Comparison of ENCODE assay signal across 10 cellular contexts in the genomic region with DNA sequence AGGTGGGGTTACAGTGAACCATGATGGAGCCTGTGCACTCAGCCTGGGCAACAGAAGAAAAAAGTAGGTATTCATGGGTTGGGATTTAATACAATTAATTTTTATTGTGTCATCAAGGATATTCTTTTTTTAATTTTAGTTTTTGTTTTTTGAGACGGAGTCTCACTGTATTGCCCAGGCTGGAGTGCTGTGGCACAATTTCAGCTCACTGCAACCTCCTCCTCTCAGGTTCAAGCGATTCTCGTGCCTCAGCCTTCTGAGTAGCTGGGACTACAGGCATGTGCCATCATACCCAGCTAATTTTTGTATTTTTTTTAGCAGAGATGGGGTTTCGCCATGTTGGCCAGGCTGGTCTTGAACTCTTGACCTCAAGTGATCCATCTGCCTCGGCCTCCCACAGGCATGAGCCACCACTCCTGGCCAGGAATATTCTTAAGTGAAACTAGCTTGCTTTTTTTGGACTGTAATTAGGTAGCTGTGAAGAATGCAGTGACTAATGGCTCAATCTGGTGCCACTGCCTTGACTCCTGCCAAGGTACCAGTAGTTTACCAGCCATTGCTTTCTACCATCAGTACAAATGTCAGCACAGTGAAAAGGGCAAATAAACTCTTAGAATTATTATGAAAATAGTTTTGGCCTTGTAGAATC. TPM values are rescaled to one million over a fixed set of nuclear protein-coding genes. Genes with fewer than 3 reads are reported as not detected.
A peak's percentile ranks its signal among the peaks of the same experiment; 100 is the strongest.
DNase-seq lines count a peak whose midpoint lies in the region; ATAC-seq and TF ChIP-seq lines count a peak whose summit lies in the region.
"Had no signal": no experiment of that assay in that cellular context is flagged by ENCODE, and none has a peak within 500 bp of the region (broad histone marks: within the 10 kb centered on the region; RNA-seq: fewer than 3 reads in every experiment).

No MANE protein-coding gene starts in this region.

- no peak overlapping the region for H3K4me2 ChIP-seq in mesenchymal stem cell (ENCODE audit: low read length, poor library complexity, severe bottlenecking)

- H3K4me3 ChIP-seq in brain microvascular endothelial cell (ENCODE audit: low read depth, low read length): no peak overlapping the region
- H3K4me3 ChIP-seq in mesenchymal stem cell (ENCODE audit: insufficient read depth in 1 of 2, low read depth in 1 of 2, low read length in 2 of 2): no peak overlapping the region

- no peak overlapping the region for H3K14ac ChIP-seq in mesenchymal stem cell (ENCODE audit: low read length in 2 of 2)

- TF ChIP-seq CTCF in brain microvascular endothelial cell (IDR thresholded peaks at IDR 0.05; ENCODE audit: low read depth, low read length, missing control alignments): no peak

- H3K4me3 Mint-ChIP-seq in activated naive CD4-positive, alpha-beta T cell treated with anti-CD3 and anti-CD28 coated beads for 36 hours: no peak overlapping the region

- H3K36me3 Mint-ChIP-seq in activated naive CD4-positive, alpha-beta T cell treated with anti-CD3 and anti-CD28 coated beads for 36 hours (ENCODE audit: low read depth): peaks cover 2% of the 10 kb centered on the region

- ATAC-seq in GM18498 (IDR thresholded peaks at IDR 0.05; ENCODE audit: unreplicated experiment) (no peak), GM19324 (IDR thresholded peaks at IDR 0.05; ENCODE audit: low FRiP score, unreplicated experiment) (no peak)

- H3K27ac ChIP-seq in brain microvascular endothelial cell (no peak overlapping the region), mesenchymal stem cell (ENCODE audit: low read length, poor library complexity, severe bottlenecking) (no peak overlapping the region)

- H3K9me3 ChIP-seq in mesenchymal stem cell (ENCODE audit: control insufficient read depth, low read length): no peaks in the 10 kb centered on the region

- H3K27me3 ChIP-seq in brain microvascular endothelial cell (replicated peaks): no peaks in the 10 kb centered on the region
- H3K27me3 ChIP-seq in mesenchymal stem cell (ENCODE audit: control insufficient read depth in 1 of 2, insufficient read depth in 1 of 2, low read length in 2 of 2): no peaks in the 10 kb centered on the region

- WGBS in mesenchymal stem cell: 91% methylated on average over 4 of the region's 5 CpGs

- H2BK15ac ChIP-seq in mesenchymal stem cell (ENCODE audit: low read depth, poor library complexity, severe bottlenecking): no peak overlapping the region

- in situ Hi-C loops in brain microvascular endothelial cell (cut with HindIII; ENCODE audit: low pct_ligation_motif_present, low sequenced_read_pairs): no loop called here

- no peak overlapping the region for H3K4ac ChIP-seq in mesenchymal stem cell (ENCODE audit: low read depth in 1 of 2, low read length in 2 of 2)

- no peak overlapping the region for H2AK5ac ChIP-seq in mesenchymal stem cell (ENCODE audit: low read length, severe bottlenecking)

- H2BK12ac ChIP-seq in mesenchymal stem cell (ENCODE audit: low read length in 2 of 2): peak overlapping the region in 1 of 2 experiments; percentile 73

- no peaks in the 10 kb centered on the region for H3K27me3 Mint-ChIP-seq in activated naive CD4-positive, alpha-beta T cell treated with anti-CD3 and anti-CD28 coated beads for 36 hours (ENCODE audit: low read depth)

- H2AFZ ChIP-seq in mesenchymal stem cell (ENCODE audit: low read depth, low read length): no peak overlapping the region

- H4K91ac ChIP-seq in mesenchymal stem cell (ENCODE audit: low read length): no peak overlapping the region

- no peak overlapping the region for H3K27ac Mint-ChIP-seq in activated naive CD4-positive, alpha-beta T cell treated with anti-CD3 and anti-CD28 coated beads for 36 hours

- H4K8ac ChIP-seq in mesenchymal stem cell (ENCODE audit: low read length): no peak overlapping the region

- peaks cover 37% of the 10 kb centered on the region for H3K4me1 Mint-ChIP-seq in activated naive CD4-positive, alpha-beta T cell treated with anti-CD3 and anti-CD28 coated beads for 36 hours (ENCODE audit: low read depth)

- peaks cover 12% of the 10 kb centered on the region for H3K4me1 ChIP-seq in mesenchymal stem cell (ENCODE audit: control insufficient read depth, insufficient read depth, low read depth, low read length)

- DNase-seq in Ammon's horn (ENCODE audit: low spot score) (peak; percentile 9), LoVo (ENCODE audit: low spot score) (peak; percentile 42), brain microvascular endothelial cell (peak; percentile 37), mesenchymal stem cell (peak; percentile 30), NCI-H1105 (lab: John Stamatoyannopoulos, UW) (no peak)
- DNase-seq in activated naive CD4-positive, alpha-beta T cell treated with anti-CD3 and anti-CD28 coated beads for 36 hours: no peak
- DNase-seq: activated effector memory CD4-positive, alpha-beta T cell treated with Interleukin-2 at 50 U/mL for 16 hours; NCI-H2081 treated with DMSO at 0.1 percent for 48 hours had no signal

- H3K36me3 ChIP-seq in brain microvascular endothelial cell (replicated peaks): no peaks in the 10 kb centered on the region
- H3K36me3 ChIP-seq in mesenchymal stem cell (ENCODE audit: control insufficient read depth in 1 of 2, insufficient read depth in 2 of 2, low read depth in 1 of 2, low read length in 2 of 2): no peaks in the 10 kb centered on the region

- no peak overlapping the region for H2BK120ac ChIP-seq in mesenchymal stem cell (ENCODE audit: low read depth, low read length)

- H3K79me1 ChIP-seq in mesenchymal stem cell (replicated peaks; ENCODE audit: low read length, poor library complexity, severe bottlenecking): no peaks in the 10 kb centered on the region

- no peak overlapping the region for H3K9ac ChIP-seq in mesenchymal stem cell (ENCODE audit: low read length)

- H2BK5ac ChIP-seq in mesenchymal stem cell (ENCODE audit: low read depth, low read length, poor library complexity, severe bottlenecking): no peak overlapping the region

- no peak overlapping the region for H3K18ac ChIP-seq in mesenchymal stem cell (ENCODE audit: low read depth in 1 of 2, low read length in 2 of 2)

- CTCF ChIA-PET in activated naive CD4-positive, alpha-beta T cell treated with anti-CD3 and anti-CD28 coated beads for 36 hours (lab: Charles Lee): interaction anchor here (1.5 kb wide), 1 partner anchor 34 kb away, joined by 5 read pairs; no protein-coding TSS in a partner anchor

- intact Hi-C loops in activated naive CD4-positive, alpha-beta T cell treated with anti-CD3 and anti-CD28 coated beads for 36 hours (cut with micrococcal nuclease): loop anchor here (5.0 to 10.0 kb wide), 2 partner anchors 620 to 713 kb away; partner anchors contain the start of genes RPS6KB1 and TUBD1

- H3K9me3 Mint-ChIP-seq in activated naive CD4-positive, alpha-beta T cell treated with anti-CD3 and anti-CD28 coated beads for 36 hours: no peaks in the 10 kb centered on the region

- H3K23ac ChIP-seq in mesenchymal stem cell (ENCODE audit: low read length in 2 of 2): no peak overlapping the region

RNA-seq across cellular contexts. Expression of gene PPM1D, which starts 4.8 kb away (rescaled TPM):
- 10.7 TPM for polyA plus RNA-seq in mesenchymal stem cell (2013, experiment 1 of 2)
- polyA plus RNA-seq in mesenchymal stem cell (2013, experiment 2 of 2): 10.7 TPM
- total RNA-seq in activated naive CD4-positive, alpha-beta T cell treated with anti-CD3 and anti-CD28 coated beads for 36 hours: 10 to 100 TPM; 11.8 to 13.1 TPM

Comparison
In these comparisons a context has a peak if more than half of its experiments do, and no peak if none do; other contexts are left out.
1. DNase-seq: peak in Ammon's horn (single experiment), LoVo (single experiment), brain microvascular endothelial cell (single experiment) and mesenchymal stem cell (single experiment); none in activated naive CD4-positive, alpha-beta T cell treated with anti-CD3 and anti-CD28 coated beads for 36 hours (single experiment) and NCI-H1105 (single experiment).